In genomic region chr9:68998344-68998743, GRCh38 we compare ENCODE assay signal across 18 cellular contexts. TPM values are rescaled to one million over a fixed set of nuclear protein-coding genes. Genes with fewer than 3 reads are reported as not detected.
A peak's percentile ranks its signal among the peaks of the same experiment; 100 is the strongest.
DNase-seq lines count a peak whose midpoint lies in the region; ATAC-seq, FAIRE-seq and TF ChIP-seq lines count a peak whose summit lies in the region.
"Had no signal": no experiment of that assay in that cellular context is flagged by ENCODE, and none has a peak within 500 bp of the region (broad histone marks: within the 10 kb centered on the region; RNA-seq: fewer than 3 reads in every experiment).

No MANE protein-coding gene starts in this region.

- H3K36me3 ChIP-seq in left ventricle myocardium inferior: no peaks in the 10 kb centered on the region
- H3K36me3 ChIP-seq: vagina had no signal

- DNase-seq in natural killer cell (no peak), left ventricle myocardium inferior (no peak), myocyte (ENCODE audit: low read depth) (peak; percentile 19), ecto neural progenitor cell (ENCODE audit: low spot score) (no peak), urothelium cell line (ENCODE audit: low spot score) (no peak)
- no peak for DNase-seq in natural killer cell treated with Interleukin-12 subunit alpha and Interleukin-12 subunit beta and Interleukin-15 and Interleukin-18, amount 100 ng/mL, for 72 hours (ENCODE audit: low spot score)
- DNase-seq: activated CD4-positive, alpha-beta T cell treated with anti-CD3 and anti-CD28 coated beads for 4 hours; activated naive CD8-positive, alpha-beta T cell treated with anti-CD3 and anti-CD28 coated beads for 36 hours; KG1; NCI-H526 treated with DMSO at 0.1 percent for 48 hours; occipital lobe; stimulated activated CD8-positive, alpha-beta memory T cell treated with anti-CD3 and anti-CD28 coated beads, Interleukin-4, amount 100 ng/mL, for 48 hours had no signal

- H3K4me3 Mint-ChIP-seq in natural killer cell: no peak overlapping the region
- no peak overlapping the region for H3K4me3 Mint-ChIP-seq in natural killer cell treated with Interleukin-12 subunit alpha and Interleukin-12 subunit beta and Interleukin-15 and Interleukin-18, amount 100 ng/mL, for 72 hours
- H3K4me3 Mint-ChIP-seq: activated naive CD8-positive, alpha-beta T cell treated with anti-CD3 and anti-CD28 coated beads for 36 hours had no signal

- H3K27ac Mint-ChIP-seq in natural killer cell: peak overlapping the region; percentile 30 to 56
- H3K27ac Mint-ChIP-seq in natural killer cell treated with Interleukin-12 subunit alpha and Interleukin-12 subunit beta and Interleukin-15 and Interleukin-18, amount 100 ng/mL, for 72 hours: peak overlapping the region in 1 of 2 donors; percentile 16
- H3K27ac Mint-ChIP-seq: activated naive CD8-positive, alpha-beta T cell treated with anti-CD3 and anti-CD28 coated beads for 36 hours had no signal

- H3K36me3 Mint-ChIP-seq in natural killer cell: no peaks in the 10 kb centered on the region
- no peaks in the 10 kb centered on the region for H3K36me3 Mint-ChIP-seq in natural killer cell treated with Interleukin-12 subunit alpha and Interleukin-12 subunit beta and Interleukin-15 and Interleukin-18, amount 100 ng/mL, for 72 hours
- H3K36me3 Mint-ChIP-seq: activated naive CD8-positive, alpha-beta T cell treated with anti-CD3 and anti-CD28 coated beads for 36 hours had no signal

- peaks cover 43% of the 10 kb centered on the region for H3K4me1 ChIP-seq in left ventricle myocardium inferior
- H3K4me1 ChIP-seq: A549, vagina had no signal

- ATAC-seq in natural killer cell (no peak), GM19324 (IDR thresholded peaks at IDR 0.05; ENCODE audit: low FRiP score, unreplicated experiment) (no peak), GM21737 (IDR thresholded peaks at IDR 0.05; ENCODE audit: unreplicated experiment) (no peak)
- ATAC-seq in natural killer cell treated with Interleukin-12 subunit alpha and Interleukin-12 subunit beta and Interleukin-15 and Interleukin-18, amount 100 ng/mL, for 72 hours: no peak
- ATAC-seq: A549 had no signal

- FAIRE-seq in urothelium cell line (lab: Jason Lieb, UNC): no peak
- FAIRE-seq: A549 had no signal

- no peaks in the 10 kb centered on the region for H3K9me3 Mint-ChIP-seq in natural killer cell
- H3K9me3 Mint-ChIP-seq in natural killer cell treated with Interleukin-12 subunit alpha and Interleukin-12 subunit beta and Interleukin-15 and Interleukin-18, amount 100 ng/mL, for 72 hours: no peaks in the 10 kb centered on the region
- H3K9me3 Mint-ChIP-seq: activated naive CD8-positive, alpha-beta T cell treated with anti-CD3 and anti-CD28 coated beads for 36 hours had no signal

- no peak overlapping the region for H3K4me3 ChIP-seq in left ventricle myocardium inferior
- H3K4me3 ChIP-seq: A549, coronary artery, vagina had no signal

- H3K27ac ChIP-seq in left ventricle myocardium inferior (replicated peaks): peak overlapping the region; percentile 73
- H3K27ac ChIP-seq: A549, coronary artery, vagina had no signal

- peaks cover 0 to 3% of the 10 kb centered on the region in 2 donors for H3K27me3 Mint-ChIP-seq in natural killer cell (ENCODE audit: low read depth in 2 of 2)
- peaks cover 0 to 5% of the 10 kb centered on the region in 2 donors for H3K27me3 Mint-ChIP-seq in natural killer cell treated with Interleukin-12 subunit alpha and Interleukin-12 subunit beta and Interleukin-15 and Interleukin-18, amount 100 ng/mL, for 72 hours
- H3K27me3 Mint-ChIP-seq: activated naive CD8-positive, alpha-beta T cell treated with anti-CD3 and anti-CD28 coated beads for 36 hours had no signal

- H3K4me1 Mint-ChIP-seq in natural killer cell: peaks cover 30% of the 10 kb centered on the region in 2 donors
- H3K4me1 Mint-ChIP-seq in natural killer cell treated with Interleukin-12 subunit alpha and Interleukin-12 subunit beta and Interleukin-15 and Interleukin-18, amount 100 ng/mL, for 72 hours (ENCODE audit: low read depth in 2 of 2): peaks cover 24 to 27% of the 10 kb centered on the region in 2 donors

- intact Hi-C loops in natural killer cell (cut with micrococcal nuclease) (no loop called here), left ventricle myocardium inferior (cut with micrococcal nuclease) (no loop called here)

- H3K9me3 ChIP-seq in left ventricle myocardium inferior (replicated peaks): no peaks in the 10 kb centered on the region
- H3K9me3 ChIP-seq: A549, vagina had no signal

- H3K27me3 ChIP-seq in left ventricle myocardium inferior (ENCODE audit: low read depth): no peaks in the 10 kb centered on the region
- H3K27me3 ChIP-seq: vagina had no signal

- TF ChIP-seq CTCF in natural killer cell (IDR thresholded peaks at IDR 0.05) (no peak), left ventricle myocardium inferior (IDR thresholded peaks at IDR 0.05; ENCODE audit: borderline replicate concordance) (no peak)

RNA-seq across cellular contexts. Expression of gene PRKACG, which starts 15.6 kb away (rescaled TPM):
- total RNA-seq in natural killer cell (not detected), left ventricle myocardium inferior (not detected), myocyte (not detected in 2 replicates)
- total RNA-seq in natural killer cell treated with Interleukin-12 subunit alpha and Interleukin-12 subunit beta and Interleukin-15 and Interleukin-18, amount 100 ng/mL, for 72 hours: not detected
- polyA plus RNA-seq in myocyte (2012): not detected
- total RNA-seq: activated naive CD8-positive, alpha-beta T cell treated with anti-CD3 and anti-CD28 coated beads for 36 hours; occipital lobe; vagina had no signal
- polyA plus RNA-seq: A549, BJ had no signal

RNA-seq across cellular contexts. Expression of gene FXN, which starts 37.2 kb away (rescaled TPM):
- total RNA-seq in natural killer cell (10 to 100 TPM; 11.5 to 19.4 (median 18.9) TPM), left ventricle myocardium inferior (43.4 TPM), myocyte (6.5 and 12.9 TPM in 2 replicates)
- total RNA-seq in natural killer cell treated with Interleukin-12 subunit alpha and Interleukin-12 subunit beta and Interleukin-15 and Interleukin-18, amount 100 ng/mL, for 72 hours: 10 to 100 TPM; 17.4 to 22.8 TPM
- 9.5 TPM for polyA plus RNA-seq in myocyte (2012)
